ENCODE assay signal across 11 cellular contexts in the genomic region with DNA sequence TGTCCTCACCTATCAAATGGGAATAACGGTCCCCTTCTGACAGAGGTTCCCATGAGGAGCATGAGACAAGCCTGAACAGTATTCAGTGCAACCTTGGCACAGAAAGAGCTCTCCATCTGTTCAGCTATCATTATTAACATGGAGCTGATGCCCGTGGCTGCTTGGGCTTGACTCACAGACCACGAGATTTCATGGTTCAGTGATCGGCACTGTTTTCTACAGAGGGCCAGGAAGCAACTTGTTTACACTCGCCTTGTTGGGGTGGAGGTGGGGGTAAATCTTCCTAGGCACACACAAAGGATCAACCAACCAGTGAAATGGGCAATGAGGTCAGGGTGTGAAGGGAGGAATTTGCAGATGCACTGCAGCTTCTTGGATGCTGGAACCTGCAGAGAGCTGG.
A peak's percentile ranks its signal among the peaks of the same experiment; 100 is the strongest.
DNase-seq lines count a peak whose midpoint lies in the region; ATAC-seq, FAIRE-seq and TF ChIP-seq lines count a peak whose summit lies in the region.
"Had no signal": no experiment of that assay in that cellular context is flagged by ENCODE, and none has a peak within 500 bp of the region (broad histone marks: within the 10 kb centered on the region; RNA-seq: fewer than 3 reads in every experiment).

No MANE protein-coding gene starts in this region.

- no peak for TF ChIP-seq EP300 in transverse colon (IDR thresholded peaks at IDR 0.05; ENCODE audit: low read depth)

- TF ChIP-seq CTCF in RWPE2 (IDR thresholded peaks at IDR 0.05; ENCODE audit: poor library complexity, severe bottlenecking) (no peak), transverse colon (IDR thresholded peaks at IDR 0.05) (no peak), dorsolateral prefrontal cortex (IDR thresholded peaks at IDR 0.05 in 54 of 56, conservative IDR thresholded peaks at IDR 0.05 in 2 of 56; ENCODE audit: low read depth in 1 of 56, partially characterized antibody in 56 of 56) (no peak)

- peaks cover 2% of the 10 kb centered on the region for H3K9me3 ChIP-seq in RWPE2 (ENCODE audit: severe bottlenecking)
- no peaks in the 10 kb centered on the region for H3K9me3 ChIP-seq in transverse colon

- peak; percentile 40 for DNase-seq in AG08395 (ENCODE audit: low spot score)
- DNase-seq in GM19239 (ENCODE audit: insufficient read length, low spot score): no peak
- DNase-seq in RWPE2 (ENCODE audit: low spot score): no peak
- DNase-seq in transverse colon: no peak
- DNase-seq in activated naive CD4-positive, alpha-beta T cell treated with Interleukin-2 at 50 U/mL for 16 hours: no peak
- no peak for DNase-seq in SKM-1 (lab: John Stamatoyannopoulos, UW; ENCODE audit: unreplicated experiment)
- no peak for DNase-seq in dorsolateral prefrontal cortex
- DNase-seq: activated B cell treated with CpG ODN at 0.5 μM for 24 hours; stimulated activated naive CD4-positive, alpha-beta T cell treated with Interleukin-2 at 50 U/mL for 16 hours had no signal

- in situ Hi-C loops in transverse colon (cut with MboI; ENCODE audit: low pct_ligation_motif_present in 1 of 4, low pct_unique_long_range_greater_than_20kb in 1 of 4, low sequenced_read_pairs in 3 of 4): loop anchor here in 1 of 4 donors (25.0 kb wide), 1 partner anchor 248 kb away; no protein-coding TSS in a partner anchor

- H3K4me1 ChIP-seq in RWPE2 (ENCODE audit: insufficient read depth, poor library complexity, severe bottlenecking) (peaks cover 6% of the 10 kb centered on the region), transverse colon (no peaks in the 10 kb centered on the region)

- ATAC-seq in HG03139 (IDR thresholded peaks at IDR 0.05; ENCODE audit: unreplicated experiment): peak; percentile 65
- ATAC-seq in RWPE2 (ENCODE audit: low read depth): peak; percentile 11; the same call in 2 of the 3 replicates

- H3K36me3 ChIP-seq in RWPE2 (ENCODE audit: low read depth) (peaks cover 33% of the 10 kb centered on the region), transverse colon (no peaks in the 10 kb centered on the region)

- peak; percentile 79 for FAIRE-seq in GM19239 (lab: Jason Lieb, UNC)

- no peak for TF ChIP-seq POLR2A in transverse colon (IDR thresholded peaks at IDR 0.05)

- intact Hi-C loops in transverse colon (cut with DNase I; ENCODE audit: low total_unique reads): no loop called here
- intact Hi-C loops in dorsolateral prefrontal cortex (cut with DNase I): no loop called here

- 56% methylated on average over 5 of the region's 5 CpGs; no CpG with 5 or more reads in 1 of the 2 donors for WGBS in transverse colon (ENCODE audit: low coverage in 1 of 2), 2 donors

- H3K27me3 ChIP-seq in RWPE2 (ENCODE audit: insufficient read depth, poor library complexity, severe bottlenecking) (no peaks in the 10 kb centered on the region), transverse colon (no peaks in the 10 kb centered on the region), dorsolateral prefrontal cortex (no peaks in the 10 kb centered on the region)

- no peak overlapping the region for H3K27ac ChIP-seq in RWPE2 (ENCODE audit: poor library complexity, severe bottlenecking)
- no peak overlapping the region for H3K27ac ChIP-seq in transverse colon
- no peak overlapping the region for H3K27ac ChIP-seq in dorsolateral prefrontal cortex
- H3K27ac ChIP-seq: C4-2B had no signal

- H3K4me3 ChIP-seq in RWPE2 (ENCODE audit: severe bottlenecking) (no peak overlapping the region), transverse colon (no peak overlapping the region), dorsolateral prefrontal cortex (no peak overlapping the region)
